17 cellular contexts compared by ENCODE assay signal in the genomic region with DNA sequence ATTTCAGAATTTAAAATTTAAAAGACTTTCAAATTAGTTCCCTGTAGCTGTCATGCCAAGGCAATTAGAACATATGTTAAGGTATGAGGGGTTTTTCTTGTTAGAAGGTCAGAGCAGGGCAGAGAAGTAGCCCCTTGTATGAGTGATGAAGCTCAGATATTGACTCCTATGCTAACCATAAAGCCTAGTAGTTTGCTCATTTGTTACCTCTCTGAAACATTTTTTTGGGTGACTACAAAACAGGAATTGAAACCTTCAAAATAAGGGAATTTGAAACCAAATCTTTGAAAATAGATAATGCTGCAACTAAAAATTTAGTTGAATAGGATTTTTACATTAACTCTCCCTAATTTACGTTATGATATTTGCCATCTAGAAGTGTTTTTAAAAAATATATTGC.
"Had no signal": no experiment of that assay in that cellular context is flagged by ENCODE, and none has a peak within 500 bp of the region (broad histone marks: within the 10 kb centered on the region; RNA-seq: fewer than 3 reads in every experiment).

No MANE protein-coding gene starts in this region.

- H3K27me3 ChIP-seq: body of pancreas, cardiac muscle cell, gastroesophageal sphincter, heart left ventricle, sigmoid colon, vagina had no signal

- ATAC-seq: body of pancreas, gastroesophageal sphincter, heart left ventricle, natural killer cell, WTC11 had no signal

- H3K9me3 ChIP-seq: body of pancreas, gastroesophageal sphincter, heart left ventricle, sigmoid colon, thoracic aorta, vagina had no signal

- H3K4me3 ChIP-seq: body of pancreas, cardiac muscle cell, gastroesophageal sphincter, heart left ventricle, sigmoid colon, thoracic aorta, vagina had no signal

- H3K4me1 ChIP-seq: body of pancreas, gastroesophageal sphincter, heart left ventricle, sigmoid colon, vagina had no signal

- H3K27ac ChIP-seq: body of pancreas, cardiac muscle cell, epithelial cell of prostate, gastroesophageal sphincter, heart left ventricle, sigmoid colon, thoracic aorta, vagina had no signal

- H3K36me3 ChIP-seq: cardiac muscle cell, gastroesophageal sphincter, sigmoid colon, thoracic aorta, vagina had no signal

- DNase-seq: activated gamma-delta T cell treated with Interleukin-2 at 50 U/mL for 16 hours; activated T-cell treated with anti-CD3 and anti-CD28 coated beads, Interleukin-2, amount 50 U/mL, for 1 hour; anterior cingulate cortex; body of pancreas; heart left ventricle; midbrain; natural killer cell; retina; sigmoid colon; stimulated activated CD4-positive, alpha-beta T cell treated with anti-CD3 and anti-CD28 coated beads, Interleukin-4, amount 100 ng/mL, for 1 hour; stimulated activated naive CD4-positive, alpha-beta T cell had no signal
